ENCODE assay signal across 1 cellular context in the genomic region with DNA sequence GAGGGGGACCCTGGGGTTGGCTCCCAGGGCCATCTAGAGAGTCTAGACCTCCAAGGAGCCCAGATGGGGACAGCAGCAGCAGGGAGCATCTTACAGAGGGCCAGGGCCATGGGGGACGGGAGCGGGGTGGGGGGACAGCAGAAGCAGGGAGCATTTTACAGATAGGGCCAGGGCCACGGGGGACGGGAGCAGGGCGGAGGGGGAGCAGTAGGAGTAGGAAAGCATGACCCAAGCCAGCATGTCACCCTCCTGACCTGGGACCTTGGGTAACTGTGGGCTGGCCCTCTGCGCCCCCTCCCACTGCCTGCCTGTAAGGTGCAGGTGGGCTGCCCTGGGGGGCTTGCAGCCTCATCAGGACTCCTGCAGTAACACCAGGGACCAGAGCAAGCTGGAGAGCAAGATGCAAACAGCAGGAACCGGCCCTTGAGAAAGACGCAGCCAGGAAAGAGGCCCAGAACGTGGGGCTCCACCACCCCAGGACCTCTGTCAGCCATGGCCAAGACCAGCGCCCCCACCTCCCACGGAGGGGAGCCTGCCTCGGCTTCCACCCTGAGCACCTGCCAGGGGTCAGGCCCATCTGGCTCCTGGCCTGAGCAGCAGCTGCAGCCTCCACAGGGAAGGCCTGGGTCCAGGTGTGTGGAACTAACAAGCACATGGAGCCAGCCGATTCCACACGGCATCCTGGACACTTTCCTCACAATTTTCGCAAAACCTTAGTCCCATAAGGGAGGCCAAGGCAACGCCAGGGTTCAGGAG.
TF ChIP-seq lines count a peak whose summit lies in the region.

No MANE protein-coding gene starts in this region.

TF ChIP-seq in endothelial cell of umbilical vein, 7 proteins besides CTCF, POLR2A, EP300 and RAD21:
- TF ChIP-seq MAX (IDR thresholded peaks at IDR 0.05; ENCODE audit: insufficient read depth, insufficient read length): no peak
- no peak for TF ChIP-seq JUN (IDR thresholded peaks at IDR 0.05; ENCODE audit: borderline replicate concordance, insufficient read depth, insufficient read length, low read depth)
- TF ChIP-seq EZH2 (IDR thresholded peaks at IDR 0.05; ENCODE audit: borderline replicate concordance, low read depth, low read length, severe bottlenecking): no peak
- TF ChIP-seq GATA2 (IDR thresholded peaks at IDR 0.05; ENCODE audit: insufficient read depth, insufficient read length, low read depth, low read length): no peak
- TF ChIP-seq MYC (IDR thresholded peaks at IDR 0.05; ENCODE audit: low read depth, low read length): no peak
- no peak for TF ChIP-seq POLR2AphosphoS5 (IDR thresholded peaks at IDR 0.05; ENCODE audit: insufficient read depth, low read depth, low read length)
- TF ChIP-seq FOS (IDR thresholded peaks at IDR 0.05; ENCODE audit: borderline replicate concordance, insufficient read depth, low read length): no peak
